In the genomic region with DNA sequence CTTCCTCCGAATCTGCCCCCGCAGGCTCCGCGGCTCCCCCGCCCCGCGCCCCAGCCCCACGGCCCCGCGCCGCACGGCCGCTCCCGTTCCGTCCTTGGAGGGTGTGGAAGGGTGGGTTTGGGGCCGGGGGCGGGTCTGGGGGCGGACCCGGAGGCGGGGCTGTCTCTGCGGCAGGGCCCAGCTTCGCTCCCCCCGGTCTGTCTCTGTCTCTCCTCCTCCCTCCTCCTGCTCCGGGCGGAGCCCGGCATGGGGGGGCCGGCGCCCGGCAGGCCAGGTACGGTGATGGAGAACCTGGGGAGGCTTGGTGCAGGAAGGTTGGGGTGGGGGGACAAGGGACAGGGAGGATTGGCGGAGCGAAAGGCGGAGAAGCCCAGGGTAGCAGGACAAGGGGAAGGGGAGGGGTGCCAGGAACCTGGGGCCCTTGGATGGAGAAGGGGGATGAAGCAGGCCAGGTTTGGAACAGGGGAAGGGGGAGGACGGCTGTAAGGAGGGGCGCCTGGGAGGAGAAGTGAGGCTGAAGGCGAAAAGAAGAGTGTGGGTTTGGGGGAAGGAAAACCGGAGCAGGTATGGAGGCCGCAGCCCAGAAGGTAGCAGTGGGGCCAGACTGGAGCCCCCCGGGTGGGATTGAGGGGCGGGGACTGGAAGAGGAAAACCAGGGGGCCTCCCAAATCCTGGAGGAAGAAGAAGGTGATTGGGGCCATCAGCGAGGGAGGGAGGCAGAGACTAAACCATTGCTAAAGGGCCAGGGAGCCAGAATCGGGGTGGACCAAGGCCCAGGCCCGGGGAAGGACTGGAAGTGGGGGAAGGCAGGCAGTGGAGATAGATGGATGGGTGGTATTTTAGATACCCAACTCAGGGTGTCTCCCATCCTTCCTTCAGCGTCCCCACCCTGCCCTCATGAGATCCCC, we compare ENCODE assay signal across 9 cellular contexts. TPM values are rescaled to one million over a fixed set of nuclear protein-coding genes. Genes with fewer than 3 reads are reported as not detected.
DNase-seq lines count a peak whose midpoint lies in the region; ATAC-seq, FAIRE-seq and TF ChIP-seq lines count a peak whose summit lies in the region.
"Had no signal": no experiment of that assay in that cellular context is flagged by ENCODE, and none has a peak within 500 bp of the region (broad histone marks: within the 10 kb centered on the region; RNA-seq: fewer than 3 reads in every experiment).

A gene (plus strand): TSS at position 200 of the 908 bp plus-strand sequence. CDS start 1,385 bp downstream, outside the sequence.

- peak; percentile 23 for ATAC-seq in HG02763 (IDR thresholded peaks at IDR 0.05; ENCODE audit: unreplicated experiment)
- ATAC-seq in gastroesophageal sphincter: peak; percentile 75

- no peak for TF ChIP-seq EP300 in gastroesophageal sphincter (IDR thresholded peaks at IDR 0.05)

- H3K4me3 ChIP-seq in gastroesophageal sphincter: peak within 1 kb of the TSS; percentile 49 to 78

- no peak for FAIRE-seq in H54 (lab: Jason Lieb, UNC)

- no peak for TF ChIP-seq CTCF in gastroesophageal sphincter (IDR thresholded peaks at IDR 0.05)

- 29 to 37% methylated on average over 9 to 17 of the region's 44 CpGs for WGBS in gastroesophageal sphincter (ENCODE audit: low coverage in 1 of 2), 2 donors

- peaks cover 3% of the 10 kb centered on the region for H3K27me3 ChIP-seq in gastroesophageal sphincter

- H3K27ac ChIP-seq in gastroesophageal sphincter: peak within 1 kb of the TSS in 3 of 4 donors; percentile 76 to 80 (median 77)

- peaks cover 6% of the 10 kb centered on the region for H3K4me1 ChIP-seq in ES-I3 (ENCODE audit: insufficient read depth, low read length)
- H3K4me1 ChIP-seq in gastroesophageal sphincter: peaks cover 0 to 48% (median 11%) of the 10 kb centered on the region in 3 donors

- DNase-seq in NCI-H82 (lab: John Stamatoyannopoulos, UW): peak; percentile 76
- peak; percentile 49 for DNase-seq in activated naive CD4-positive, alpha-beta T cell treated with anti-CD3 and anti-CD28 coated beads, Interleukin-2, amount 50 U/mL, for 16 hours
- peak in 50 of 56 donors; percentile 20 to 79 (median 59) for DNase-seq in nucleus accumbens (lab: John Stamatoyannopoulos, UW)
- DNase-seq in H54 (ENCODE audit: insufficient read length, low spot score): no peak
- DNase-seq in HT-29 (ENCODE audit: low spot score): no peak

- peak within 1 kb of the TSS; percentile 72 for H3K9ac ChIP-seq in ES-I3 (ENCODE audit: low read depth, low read length)

- TF ChIP-seq POLR2A in gastroesophageal sphincter (IDR thresholded peaks at IDR 0.05) (no peak), H54 (IDR thresholded peaks at IDR 0.05; ENCODE audit: low read depth, low read length) (no peak)

- H3K9me3 ChIP-seq in ES-I3 (ENCODE audit: control insufficient read depth, insufficient read depth, low read length): no peaks in the 10 kb centered on the region
- no peaks in the 10 kb centered on the region for H3K9me3 ChIP-seq in gastroesophageal sphincter

- H3K36me3 ChIP-seq in ES-I3 (ENCODE audit: insufficient read depth, low read length): no peaks in the 10 kb centered on the region
- peaks cover 0 to 9% of the 10 kb centered on the region in 2 donors for H3K36me3 ChIP-seq in gastroesophageal sphincter

RNA-seq across cellular contexts. Expression of the gene that starts here (rescaled TPM):
- total RNA-seq in gastroesophageal sphincter: 1 to 10 TPM in 3 of 4 donors, under 1 TPM in 1; 0.94 to 3.1 (median 1.8) TPM
- total RNA-seq in HT-29 (2014; rRNA removed; shearing (Covaris generic)): 0.03 and 0.21 TPM in 2 replicates
- total RNA-seq: T-helper 2 cell treated with Interferon-gamma antibody and Interleukin-4, amounts not matched to agents 100 ng/mL and 5 ng/mL, for 36 hours had no signal

Comparison
In these comparisons a context has a peak if more than half of its experiments do, and no peak if none do; other contexts are left out.
1. DNase-seq: peak in NCI-H82 (single experiment), activated naive CD4-positive, alpha-beta T cell treated with anti-CD3 and anti-CD28 coated beads, Interleukin-2, amount 50 U/mL, for 16 hours (single experiment) and nucleus accumbens (50 of 56); none in H54 (single experiment) and HT-29 (single experiment).